ENCODE assay signal across 10 cellular contexts in the genomic region with DNA sequence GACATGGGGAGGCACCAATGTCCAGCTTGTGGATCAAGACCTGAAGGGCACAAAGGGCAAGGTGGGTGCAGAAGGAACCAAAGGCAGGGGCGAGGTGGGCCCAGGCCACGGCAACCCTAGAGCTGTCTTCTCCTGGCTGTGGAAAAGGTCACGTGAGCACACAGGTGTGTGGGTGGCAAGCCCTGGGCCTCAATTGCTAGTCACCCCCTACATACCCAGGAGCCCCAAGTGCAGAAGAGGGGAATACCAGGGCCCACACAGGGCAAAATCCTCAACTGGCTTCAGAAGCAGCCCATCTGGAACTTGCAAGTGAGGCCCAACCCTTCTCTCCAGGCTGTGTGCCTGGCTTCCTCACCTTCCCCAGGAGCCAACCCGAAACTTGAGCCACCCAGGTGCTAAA. TPM values are rescaled to one million over a fixed set of nuclear protein-coding genes. Genes with fewer than 3 reads are reported as not detected.
A peak's percentile ranks its signal among the peaks of the same experiment; 100 is the strongest.
DNase-seq lines count a peak whose midpoint lies in the region; ATAC-seq and TF ChIP-seq lines count a peak whose summit lies in the region.
"Had no signal": no experiment of that assay in that cellular context is flagged by ENCODE, and none has a peak within 500 bp of the region (broad histone marks: within the 10 kb centered on the region; RNA-seq: fewer than 3 reads in every experiment).

No MANE protein-coding gene starts in this region.

- H3K36me3 ChIP-seq in CD4-positive, alpha-beta memory T cell (ENCODE audit: insufficient read depth, low read length) = peaks cover 21% of the 10 kb centered on the region
- peaks cover 22% of the 10 kb centered on the region for H3K36me3 ChIP-seq in endodermal cell (ENCODE audit: control insufficient read depth, insufficient read depth, low read length)

- peak overlapping the region; percentile 79 for H3K27ac ChIP-seq in CD4-positive, alpha-beta memory T cell (ENCODE audit: low read depth, low read length)
- peak overlapping the region; percentile 0 for H3K27ac ChIP-seq in endodermal cell (ENCODE audit: low read depth, low read length)

- peaks cover 54 to 85% (median 67%) of the 10 kb centered on the region in 4 donors for H3K4me1 Mint-ChIP-seq in CD4-positive, alpha-beta memory T cell
- H3K4me1 Mint-ChIP-seq in endodermal cell = peaks cover 45% of the 10 kb centered on the region

- peak overlapping the region; percentile 75 to 91 (median 82) for H3K4me3 Mint-ChIP-seq in CD4-positive, alpha-beta memory T cell
- no peak overlapping the region for H3K4me3 Mint-ChIP-seq in endodermal cell

- POLR2A ChIA-PET in CD4-positive, alpha-beta memory T cell (lab: Charles Lee; ENCODE audit: partially characterized antibody) = interaction anchor here (1.4 to 3.9 kb wide), 4 partner anchors 23 to 116 kb away, joined by 3 to 23 read pairs (median 9); a partner anchor contains a TSS

- no peaks in the 10 kb centered on the region for H3K9me3 Mint-ChIP-seq in CD4-positive, alpha-beta memory T cell
- H3K9me3 Mint-ChIP-seq in endodermal cell = no peaks in the 10 kb centered on the region

- intact Hi-C loops in CD4-positive, alpha-beta memory T cell (cut with micrococcal nuclease) = no loop called here

- H3K27me3 Mint-ChIP-seq in CD4-positive, alpha-beta memory T cell = peaks cover 0 to 2% of the 10 kb centered on the region in 2 donors
- H3K27me3 Mint-ChIP-seq in endodermal cell (ENCODE audit: insufficient read depth) = no peaks in the 10 kb centered on the region

- DNase-seq in CD4-positive, alpha-beta memory T cell = peak in 1 of 5 donors; percentile 64
- DNase-seq in activated CD4-positive, alpha-beta T cell treated with anti-CD3 and anti-CD28 coated beads, Interleukin-2, amount 50 U/mL, for 4 hours = peak; percentile 52 to 61
- DNase-seq in endodermal cell (no peak), GM10266 (ENCODE audit: extremely low spot score) (no peak), HPDE6-E6E7 (ENCODE audit: extremely low spot score) (no peak)
- DNase-seq in stimulated activated CD4-positive, alpha-beta T cell treated with anti-CD3 and anti-CD28 coated beads, Interleukin-12 subunit alpha, Interleukin-12 subunit beta, amount 100 ng/mL, for 48 hours (ENCODE audit: low read depth in 2 of 3, low spot score in 1 of 3) = peak; percentile 46 to 52 (median 47)
- DNase-seq: KG1 had no signal

- TF ChIP-seq CTCF in endodermal cell (conservative IDR thresholded peaks at IDR 0.05) (no peak), GM10266 (IDR thresholded peaks at IDR 0.05; ENCODE audit: control insufficient read depth, insufficient read depth, low read depth, missing control alignments) (no peak)

- WGBS in endodermal cell (ENCODE audit: insufficient coverage in 1 of 2, insufficient read length in 1 of 2), 2 experiments = 93% methylated on average over 4 of the region's 4 CpGs; no CpG with 5 or more reads in 1 of the 2 experiments

- ATAC-seq in HG03565 (IDR thresholded peaks at IDR 0.05; ENCODE audit: unreplicated experiment) = no peak
- ATAC-seq in HG02870 (IDR thresholded peaks at IDR 0.05; ENCODE audit: unreplicated experiment) = no peak

- peaks cover 68% of the 10 kb centered on the region for H3K4me1 ChIP-seq in CD4-positive, alpha-beta memory T cell (ENCODE audit: insufficient read depth, low read length)
- H3K4me1 ChIP-seq in endodermal cell (ENCODE audit: control insufficient read depth, insufficient read depth, low read length) = peaks cover 16% of the 10 kb centered on the region

- no peak overlapping the region for H3K9ac ChIP-seq in endodermal cell (ENCODE audit: extremely low read depth, low read length, poor library complexity, severe bottlenecking)
- H3K9ac ChIP-seq: parathyroid adenoma had no signal

- H3K27ac Mint-ChIP-seq in CD4-positive, alpha-beta memory T cell = peak overlapping the region; percentile 86 to 98 (median 95)
- H3K27ac Mint-ChIP-seq in endodermal cell = peak overlapping the region; percentile 71

- no peaks in the 10 kb centered on the region for H3K9me3 ChIP-seq in CD4-positive, alpha-beta memory T cell (ENCODE audit: control insufficient read depth in 1 of 2, low read length in 2 of 2)
- no peaks in the 10 kb centered on the region for H3K9me3 ChIP-seq in endodermal cell (ENCODE audit: control insufficient read depth, low read length)

- no peak overlapping the region for H3K4me3 ChIP-seq in CD4-positive, alpha-beta memory T cell (ENCODE audit: low read length in 2 of 2)
- no peak overlapping the region for H3K4me3 ChIP-seq in endodermal cell (ENCODE audit: low read length)

- H3K27me3 ChIP-seq in CD4-positive, alpha-beta memory T cell (ENCODE audit: insufficient read depth, low read length) = no peaks in the 10 kb centered on the region
- H3K27me3 ChIP-seq in endodermal cell (ENCODE audit: control insufficient read depth, insufficient read depth, low read length, poor library complexity, severe bottlenecking) = no peaks in the 10 kb centered on the region

- CTCF ChIA-PET in CD4-positive, alpha-beta memory T cell (lab: Charles Lee; ENCODE audit: partially characterized antibody) = interaction anchor here (1.3 to 2.3 kb wide), 3 partner anchors 9 to 136 kb away, joined by 3 to 7 read pairs (median 4); a partner anchor contains a TSS

- H3K36me3 Mint-ChIP-seq in CD4-positive, alpha-beta memory T cell = peaks cover 11 to 32% of the 10 kb centered on the region in 2 donors
- peaks cover 30% of the 10 kb centered on the region for H3K36me3 Mint-ChIP-seq in endodermal cell (ENCODE audit: low read depth)

RNA-seq across cellular contexts. Expression of a gene that starts 25.6 kb away (rescaled TPM):
- 10 to 100 TPM; 52.6 to 61.0 TPM for total RNA-seq in CD4-positive, alpha-beta memory T cell
- polyA plus RNA-seq in CD4-positive, alpha-beta memory T cell = 10 to 100 TPM in 1 of 2 donors, 1 to 10 TPM in 1; 5.2 to 24.3 TPM
- 10 to 100 TPM; 28.0 to 31.7 TPM for total RNA-seq in endodermal cell
- polyA plus RNA-seq in endodermal cell (2013, experiment 1 of 2) = 35.1 TPM
- 32.6 TPM for polyA plus RNA-seq in endodermal cell (2013, experiment 2 of 2)

RNA-seq across cellular contexts. Expression of a gene that starts 53.7 kb away (rescaled TPM):
- not detected for total RNA-seq in CD4-positive, alpha-beta memory T cell
- polyA plus RNA-seq in CD4-positive, alpha-beta memory T cell = not detected
- 1 to 10 TPM in 1 of 2 donors, under 1 TPM in 1; 0.97 to 1.3 TPM for total RNA-seq in endodermal cell
- 0.18 TPM for polyA plus RNA-seq in endodermal cell (2013, experiment 1 of 2)
- polyA plus RNA-seq in endodermal cell (2013, experiment 2 of 2) = 0.12 TPM

Comparison
In these comparisons a context has a peak if more than half of its experiments do, and no peak if none do; other contexts are left out.
1. DNase-seq: peak in activated CD4-positive, alpha-beta T cell treated with anti-CD3 and anti-CD28 coated beads, Interleukin-2, amount 50 U/mL, for 4 hours (2 of 2) and stimulated activated CD4-positive, alpha-beta T cell treated with anti-CD3 and anti-CD28 coated beads, Interleukin-12 subunit alpha, Interleukin-12 subunit beta, amount 100 ng/mL, for 48 hours (3 of 3); none in endodermal cell (single experiment), GM10266 (single experiment) and HPDE6-E6E7 (single experiment).